In genomic region chr4:24888475-24888874, GRCh38 we compare ENCODE assay signal across 16 cellular contexts. TPM values are rescaled to one million over a fixed set of nuclear protein-coding genes. Genes with fewer than 3 reads are reported as not detected.
A peak's percentile ranks its signal among the peaks of the same experiment; 100 is the strongest.
DNase-seq lines count a peak whose midpoint lies in the region; ATAC-seq and TF ChIP-seq lines count a peak whose summit lies in the region.
"Had no signal": no experiment of that assay in that cellular context is flagged by ENCODE, and none has a peak within 500 bp of the region (broad histone marks: within the 10 kb centered on the region; RNA-seq: fewer than 3 reads in every experiment).

No MANE protein-coding gene starts in this region.

- no peak overlapping the region for H2AK5ac ChIP-seq in mesendoderm (ENCODE audit: low read length)

- H3K27ac Mint-ChIP-seq in WTC11: no peak overlapping the region
- H3K27ac Mint-ChIP-seq: CD4-positive, CD25-positive, alpha-beta regulatory T cell had no signal

- no peak for TF ChIP-seq CTCF in WTC11 (IDR thresholded peaks at IDR 0.05)

- no peak overlapping the region for H4K8ac ChIP-seq in mesendoderm (ENCODE audit: low read depth, low read length)

- H3K36me3 ChIP-seq in mesendoderm (ENCODE audit: control insufficient read depth, insufficient read depth, low read length): no peaks in the 10 kb centered on the region

- H3K79me2 ChIP-seq in mesendoderm (ENCODE audit: control insufficient read depth, insufficient read depth, low read length): no peaks in the 10 kb centered on the region

- H3K4me3 ChIP-seq in mesendoderm (ENCODE audit: low read length): no peak overlapping the region
- H3K4me3 ChIP-seq: BLaER1 treated with 17β-estradiol and CSF1 and Interleukin-3, amounts not matched to agents 10 nM and 100 nM; GM12878 had no signal

- H3K4me1 Mint-ChIP-seq in WTC11: peaks cover 22% of the 10 kb centered on the region
- H3K4me1 Mint-ChIP-seq: CD4-positive, CD25-positive, alpha-beta regulatory T cell had no signal

- no peak overlapping the region for H3K4me2 ChIP-seq in mesendoderm (ENCODE audit: low read length)
- H3K4me2 ChIP-seq: BLaER1 treated with 17β-estradiol and CSF1 and Interleukin-3, amounts not matched to agents 10 nM and 100 nM had no signal

- POLR2A ChIA-PET in WTC11 (lab: Charles Lee): interaction anchor here (0.6 kb wide), 1 partner anchor 478 kb away, joined by 4 read pairs; no protein-coding TSS in a partner anchor

- no peaks in the 10 kb centered on the region for H3K27me3 Mint-ChIP-seq in WTC11 (ENCODE audit: low read depth)
- H3K27me3 Mint-ChIP-seq: CD4-positive, CD25-positive, alpha-beta regulatory T cell had no signal

- no CpG with 5 or more reads among the region's 3 CpGs for WGBS in mesendoderm (ENCODE audit: extremely low coverage, insufficient coverage, low lambda C conversion rate)

- CTCF ChIA-PET in WTC11 (lab: Charles Lee): no interaction called here

- no peaks in the 10 kb centered on the region for H3K79me1 ChIP-seq in mesendoderm (ENCODE audit: low read length)

- no peaks in the 10 kb centered on the region for H3K36me3 Mint-ChIP-seq in WTC11
- H3K36me3 Mint-ChIP-seq: CD4-positive, CD25-positive, alpha-beta regulatory T cell had no signal

- H3K4me1 ChIP-seq in mesendoderm (ENCODE audit: control insufficient read depth, low read depth, low read length): peaks cover 5% of the 10 kb centered on the region

- no peak overlapping the region for H3K23ac ChIP-seq in mesendoderm (ENCODE audit: low read length)

- H3K27me3 ChIP-seq in mesendoderm (ENCODE audit: insufficient read depth, low read length, poor library complexity): no peaks in the 10 kb centered on the region
- H3K27me3 ChIP-seq: BLaER1 treated with 17β-estradiol and CSF1 and Interleukin-3, amounts not matched to agents 10 nM and 100 nM had no signal

- no peak overlapping the region for H3K56ac ChIP-seq in mesendoderm (ENCODE audit: low read length)

- no peak overlapping the region for H3K4ac ChIP-seq in mesendoderm (ENCODE audit: low read depth, low read length)

- no peak overlapping the region for H2BK120ac ChIP-seq in mesendoderm (ENCODE audit: low read depth, low read length)

- peak; percentile 24 for ATAC-seq in GM19351 (IDR thresholded peaks at IDR 0.05; ENCODE audit: unreplicated experiment)
- ATAC-seq in WTC11: peak; percentile 40; the same call in 1 of the 2 replicates
- ATAC-seq in GM21447 (IDR thresholded peaks at IDR 0.05; ENCODE audit: unreplicated experiment): no peak
- ATAC-seq: GM12878 had no signal

- no peak overlapping the region for H2BK5ac ChIP-seq in mesendoderm (ENCODE audit: low read length)

- H2BK15ac ChIP-seq in mesendoderm (replicated peaks; ENCODE audit: low read depth): no peak overlapping the region

- H3K9ac ChIP-seq in mesendoderm (ENCODE audit: low read length): no peak overlapping the region
- H3K9ac ChIP-seq: BLaER1 treated with 17β-estradiol and CSF1 and Interleukin-3, amounts not matched to agents 10 nM and 100 nM had no signal

- no peak overlapping the region for H3K18ac ChIP-seq in mesendoderm (ENCODE audit: low read length)

- H3K27ac ChIP-seq in mesendoderm (ENCODE audit: low read depth, low read length): no peak overlapping the region
- H3K27ac ChIP-seq: BLaER1 treated with 17β-estradiol and CSF1 and Interleukin-3, amounts not matched to agents 10 nM and 100 nM had no signal

- peak; percentile 80 for DNase-seq in OCI-M1 (lab: John Stamatoyannopoulos, UW)
- DNase-seq in WTC11 (ENCODE audit: low spot score): no peak
- peak; percentile 84 for DNase-seq in mesendoderm
- no peak for DNase-seq in NCI-H2029 (lab: John Stamatoyannopoulos, UW)
- no peak for DNase-seq in epidermal melanocyte (ENCODE audit: insufficient read length, low spot score)
- DNase-seq: ACHN; Calu3; CD4-positive, CD25-positive, alpha-beta regulatory T cell; DMS 273 treated with DMSO at 0.1 percent for 48 hours; GOT3; H9 had no signal

- H3K9me3 Mint-ChIP-seq in WTC11: no peaks in the 10 kb centered on the region
- H3K9me3 Mint-ChIP-seq: H9 had no signal

- H4K5ac ChIP-seq in mesendoderm (ENCODE audit: low read length): no peak overlapping the region

- H3K4me3 Mint-ChIP-seq in WTC11: no peak overlapping the region
- H3K4me3 Mint-ChIP-seq: CD4-positive, CD25-positive, alpha-beta regulatory T cell; H9 had no signal

TF ChIP-seq in WTC11, 78 proteins besides CTCF, POLR2A, EP300 and RAD21:
- TF ChIP-seq RELA (CRISPR knock-in tag; IDR thresholded peaks at IDR 0.05; ENCODE audit: borderline replicate concordance): no peak
TF ChIP-seq in WTC11: peak in this region for 0.

RNA-seq across cellular contexts. Expression of gene CCDC149, which starts 24.4 kb away (rescaled TPM):
- total RNA-seq in WTC11 (2021): 3.9 to 4.8 TPM (median 4.4 TPM) in 3 replicates
- 2.3 TPM for polyA plus RNA-seq in mesendoderm (2013, experiment 1 of 2)
- polyA plus RNA-seq in mesendoderm (2013, experiment 2 of 2): 2.4 TPM
- total RNA-seq: CD4-positive, CD25-positive, alpha-beta regulatory T cell; G401 had no signal
- polyA plus RNA-seq: CD4-positive, CD25-positive, alpha-beta regulatory T cell had no signal

Comparison
In these comparisons a context has a peak if more than half of its experiments do, and no peak if none do; other contexts are left out.
1. DNase-seq: peak in OCI-M1 (single experiment) and mesendoderm (single experiment); none in WTC11 (single experiment), NCI-H2029 (single experiment) and epidermal melanocyte (single experiment).